ENCODE assay signal across 8 cellular contexts in genomic region chr5:140106805-140107311, GRCh38. TPM values are rescaled to one million over a fixed set of nuclear protein-coding genes. Genes with fewer than 3 reads are reported as not detected.
DNase-seq lines count a peak whose midpoint lies in the region; ATAC-seq and TF ChIP-seq lines count a peak whose summit lies in the region.

No MANE protein-coding gene starts in this region.

- TSS peak; percentile 54 for BruUV-seq in MCF 10A (replicated peaks; lab: Mats Ljungman, UMichigan)

- ATAC-seq in activated T-cell treated with anti-CD3 and anti-CD28 coated beads, Interleukin-2, amount 50 U/mL, for 72 hours (replicated peaks in 1 of 2), result no peak
- ATAC-seq in lower lobe of right lung (no peak), upper lobe of right lung (no peak)

- POLR2A ChIA-PET in MCF 10A (lab: Yijun Ruan, JAX), result interaction anchor here (0.7 to 6.3 kb wide), 19 partner anchors 8 to 447 kb away, joined by 3 to 147 read pairs (median 4); partner anchors contain the start of genes HBEGF, NRG2, PFDN1 and PURA

- H3K27ac ChIP-seq in lower lobe of right lung (peak overlapping the region; percentile 99), upper lobe of right lung (peak overlapping the region; percentile 99)

- H3K9me3 Mint-ChIP-seq in activated T-cell treated with anti-CD3 and anti-CD28 coated beads, Interleukin-2, amount 50 U/mL, for 72 hours, result no peaks in the 10 kb centered on the region
- no peaks in the 10 kb centered on the region for H3K9me3 Mint-ChIP-seq in MCF 10A (ENCODE audit: unreplicated experiment)

- H3K36me3 Mint-ChIP-seq in activated T-cell treated with anti-CD3 and anti-CD28 coated beads, Interleukin-2, amount 50 U/mL, for 72 hours (ENCODE audit: insufficient read depth in 2 of 2), result no peaks in the 10 kb centered on the region
- H3K36me3 Mint-ChIP-seq in MCF 10A (ENCODE audit: insufficient read depth, unreplicated experiment), result peaks cover 10% of the 10 kb centered on the region

- peak overlapping the region; percentile 90 for H3K27ac Mint-ChIP-seq in activated T-cell treated with anti-CD3 and anti-CD28 coated beads, Interleukin-2, amount 50 U/mL, for 72 hours
- peak overlapping the region; percentile 98 for H3K27ac Mint-ChIP-seq in MCF 10A (ENCODE audit: low read depth, unreplicated experiment)

- TF ChIP-seq CTCF in MCF 10A (IDR thresholded peaks at IDR 0.05; ENCODE audit: unreplicated experiment) (no peak), lower lobe of right lung (IDR thresholded peaks at IDR 0.05) (no peak), upper lobe of right lung (IDR thresholded peaks at IDR 0.05) (no peak)

- peak overlapping the region; percentile 94 to 97 for H3K4me3 Mint-ChIP-seq in activated T-cell treated with anti-CD3 and anti-CD28 coated beads, Interleukin-2, amount 50 U/mL, for 72 hours
- peak overlapping the region; percentile 97 for H3K4me3 Mint-ChIP-seq in MCF 10A (ENCODE audit: unreplicated experiment)

- CTCF ChIA-PET in MCF 10A (lab: Yijun Ruan, JAX), result interaction anchor here (0.6 to 4.3 kb wide), 17 partner anchors 18 to 1560 kb away, joined by 3 to 26 read pairs (median 4); no protein-coding TSS in a partner anchor

- H3K9me3 ChIP-seq in lower lobe of right lung (no peaks in the 10 kb centered on the region), upper lobe of right lung (no peaks in the 10 kb centered on the region)

- peaks cover 39% of the 10 kb centered on the region for H3K4me1 Mint-ChIP-seq in activated T-cell treated with anti-CD3 and anti-CD28 coated beads, Interleukin-2, amount 50 U/mL, for 72 hours (ENCODE audit: low read depth)
- H3K4me1 Mint-ChIP-seq in MCF 10A (ENCODE audit: insufficient read depth, unreplicated experiment), result peaks cover 38% of the 10 kb centered on the region

- H3K4me3 ChIP-seq in lower lobe of right lung (peak overlapping the region; percentile 71), upper lobe of right lung (peak overlapping the region; percentile 72)

- no peak for DNase-seq in activated T-cell treated with anti-CD3 and anti-CD28 coated beads, Interleukin-2, amount 50 U/mL, for 72 hours
- no peak for DNase-seq in activated T-cell treated with anti-CD3 and anti-CD28 coated beads, Interleukin-2, amount 50 U/mL, for 1 hour
- DNase-seq in MCF 10A (ENCODE audit: unreplicated experiment), result no peak
- no peak for DNase-seq in lower lobe of right lung
- DNase-seq in upper lobe of right lung, result no peak
- no peak for DNase-seq in effector CD4-positive, alpha-beta T cell
- no peak for DNase-seq in NCI-H1092 (lab: John Stamatoyannopoulos, UW)
- DNase-seq in NCI-H1105 (lab: John Stamatoyannopoulos, UW), result no peak

- H3K27me3 Mint-ChIP-seq in activated T-cell treated with anti-CD3 and anti-CD28 coated beads, Interleukin-2, amount 50 U/mL, for 72 hours (ENCODE audit: low read depth), result peaks cover 6% of the 10 kb centered on the region
- H3K27me3 Mint-ChIP-seq in MCF 10A (ENCODE audit: insufficient read depth, unreplicated experiment), result no peaks in the 10 kb centered on the region

- peaks cover 19% of the 10 kb centered on the region for H3K4me1 ChIP-seq in lower lobe of right lung
- H3K4me1 ChIP-seq in upper lobe of right lung, result peaks cover 27% of the 10 kb centered on the region

- no peaks in the 10 kb centered on the region for H3K27me3 ChIP-seq in lower lobe of right lung (ENCODE audit: low read depth)
- no peaks in the 10 kb centered on the region for H3K27me3 ChIP-seq in upper lobe of right lung

- H3K36me3 ChIP-seq in lower lobe of right lung, result no peaks in the 10 kb centered on the region
- no peaks in the 10 kb centered on the region for H3K36me3 ChIP-seq in upper lobe of right lung

- intact Hi-C loops in MCF 10A (cut with micrococcal nuclease) (loop anchor here (2.0 kb wide), 1 partner anchor 34 kb away; no protein-coding TSS in a partner anchor), lower lobe of right lung (cut with DNase I) (no loop called here), upper lobe of right lung (cut with DNase I) (no loop called here)

RNA-seq across cellular contexts. Expression of gene PURA, which starts 7.1 kb away (rescaled TPM):
- 10 to 100 TPM; 11.9 to 14.2 TPM for total RNA-seq in activated T-cell treated with anti-CD3 and anti-CD28 coated beads, Interleukin-2, amount 50 U/mL, for 72 hours
- total RNA-seq in MCF 10A (2022) (20.1 and 24.6 TPM in 2 replicates), lower lobe of right lung (32.4 TPM), upper lobe of right lung (31.5 TPM)

RNA-seq across cellular contexts. Expression of gene IGIP, which starts 18.9 kb away (rescaled TPM):
- 1 to 10 TPM; 5.5 to 6.5 TPM for total RNA-seq in activated T-cell treated with anti-CD3 and anti-CD28 coated beads, Interleukin-2, amount 50 U/mL, for 72 hours
- total RNA-seq in MCF 10A (2022) (7.5 and 8.3 TPM in 2 replicates), lower lobe of right lung (17.7 TPM), upper lobe of right lung (17.3 TPM)
